Comparison of ENCODE assay signal across 1 cellular context in the genomic region with DNA sequence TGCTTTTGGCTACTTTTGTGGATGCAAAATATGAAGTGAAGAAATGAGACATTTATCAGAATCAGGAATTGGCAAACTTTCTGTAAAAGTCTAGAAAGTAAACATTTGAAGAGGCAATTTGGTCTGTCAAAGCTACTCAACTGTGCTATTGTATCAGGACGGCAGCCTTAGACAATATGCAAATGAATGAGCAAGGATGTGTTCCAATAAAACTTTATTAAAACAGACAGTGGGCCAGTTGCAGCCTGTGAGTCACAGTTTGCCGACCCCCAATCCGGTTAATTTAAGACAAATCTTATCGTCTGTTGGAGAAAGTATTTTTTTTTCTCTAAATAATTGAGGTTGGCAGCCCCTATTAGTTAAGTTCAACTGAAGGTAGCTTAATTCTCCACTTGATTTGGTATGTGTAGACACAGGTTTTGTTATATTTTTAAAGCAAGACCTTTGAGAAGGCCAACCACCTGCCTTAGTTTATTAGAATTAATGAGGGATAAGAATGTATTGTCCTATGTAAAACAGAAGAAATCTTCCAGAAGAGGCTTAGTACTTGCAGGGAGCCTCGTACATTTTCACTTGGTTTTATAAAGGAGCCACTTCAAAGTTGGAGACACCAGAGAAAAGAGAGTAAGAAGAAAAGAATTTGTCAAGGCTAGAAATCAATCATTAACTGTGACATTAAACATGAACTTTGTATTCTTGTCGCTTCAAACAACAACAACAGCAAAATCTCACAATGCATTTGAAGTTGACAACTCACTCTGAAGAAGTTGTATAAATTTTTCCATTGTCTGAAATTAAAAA.
TF ChIP-seq lines count a peak whose summit lies in the region.

No MANE protein-coding gene starts in this region.

TF ChIP-seq in HepG2, 621 proteins besides CTCF, POLR2A, EP300 and RAD21 (continued from another document and continues in another):
- TF ChIP-seq, protein P1, sequence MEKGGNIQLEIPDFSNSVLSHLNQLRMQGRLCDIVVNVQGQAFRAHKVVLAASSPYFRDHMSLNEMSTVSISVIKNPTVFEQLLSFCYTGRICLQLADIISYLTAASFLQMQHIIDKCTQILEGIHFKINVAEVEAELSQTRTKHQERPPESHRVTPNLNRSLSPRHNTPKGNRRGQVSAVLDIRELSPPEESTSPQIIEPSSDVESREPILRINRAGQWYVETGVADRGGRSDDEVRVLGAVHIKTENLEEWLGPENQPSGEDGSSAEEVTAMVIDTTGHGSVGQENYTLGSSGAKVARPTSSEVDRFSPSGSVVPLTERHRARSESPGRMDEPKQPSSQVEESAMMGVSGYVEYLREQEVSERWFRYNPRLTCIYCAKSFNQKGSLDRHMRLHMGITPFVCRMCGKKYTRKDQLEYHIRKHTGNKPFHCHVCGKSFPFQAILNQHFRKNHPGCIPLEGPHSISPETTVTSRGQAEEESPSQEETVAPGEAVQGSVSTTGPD (CRISPR knock-in tag; IDR thresholded peaks at IDR 0.05): no peak
- TF ChIP-seq NKX3-1 (CRISPR knock-in tag; IDR thresholded peaks at IDR 0.05): no peak
- TF ChIP-seq, protein P2, sequence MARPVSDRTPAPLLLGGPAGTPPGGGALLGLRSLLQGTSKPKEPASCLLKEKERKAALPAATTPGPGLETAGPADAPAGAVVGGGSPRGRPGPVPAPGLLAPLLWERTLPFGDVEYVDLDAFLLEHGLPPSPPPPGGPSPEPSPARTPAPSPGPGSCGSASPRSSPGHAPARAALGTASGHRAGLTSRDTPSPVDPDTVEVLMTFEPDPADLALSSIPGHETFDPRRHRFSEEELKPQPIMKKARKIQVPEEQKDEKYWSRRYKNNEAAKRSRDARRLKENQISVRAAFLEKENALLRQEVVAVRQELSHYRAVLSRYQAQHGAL (CRISPR knock-in tag; IDR thresholded peaks at IDR 0.05; ENCODE audit: not compliant biosample characterization): no peak
- no peak for TF ChIP-seq ZNF891 (CRISPR knock-in tag; IDR thresholded peaks at IDR 0.05)
- no peak for TF ChIP-seq ZNF354B (CRISPR knock-in tag; IDR thresholded peaks at IDR 0.05)
- no peak for TF ChIP-seq HDAC6 (IDR thresholded peaks at IDR 0.05; ENCODE audit: low read depth, low read length)
- TF ChIP-seq ZNF24 (IDR thresholded peaks at IDR 0.05): 0 out of 2 replicates have a peak, but pooled peaks have one; percentile 28
- TF ChIP-seq ZNF180 (CRISPR knock-in tag; IDR thresholded peaks at IDR 0.05; ENCODE audit: borderline replicate concordance, low read depth): no peak
- TF ChIP-seq RBM39 (IDR thresholded peaks at IDR 0.05; ENCODE audit: low read depth, low read length, poor library complexity, severe bottlenecking): no peak
- no peak for TF ChIP-seq GATAD1 (CRISPR knock-in tag; IDR thresholded peaks at IDR 0.05)
- TF ChIP-seq, protein P3, sequence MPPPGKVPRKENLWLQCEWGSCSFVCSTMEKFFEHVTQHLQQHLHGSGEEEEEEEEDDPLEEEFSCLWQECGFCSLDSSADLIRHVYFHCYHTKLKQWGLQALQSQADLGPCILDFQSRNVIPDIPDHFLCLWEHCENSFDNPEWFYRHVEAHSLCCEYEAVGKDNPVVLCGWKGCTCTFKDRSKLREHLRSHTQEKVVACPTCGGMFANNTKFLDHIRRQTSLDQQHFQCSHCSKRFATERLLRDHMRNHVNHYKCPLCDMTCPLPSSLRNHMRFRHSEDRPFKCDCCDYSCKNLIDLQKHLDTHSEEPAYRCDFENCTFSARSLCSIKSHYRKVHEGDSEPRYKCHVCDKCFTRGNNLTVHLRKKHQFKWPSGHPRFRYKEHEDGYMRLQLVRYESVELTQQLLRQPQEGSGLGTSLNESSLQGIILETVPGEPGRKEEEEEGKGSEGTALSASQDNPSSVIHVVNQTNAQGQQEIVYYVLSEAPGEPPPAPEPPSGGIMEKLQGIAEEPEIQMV (CRISPR knock-in tag; IDR thresholded peaks at IDR 0.05; ENCODE audit: low read depth): no peak
- no peak for TF ChIP-seq KDM5B (CRISPR knock-in tag; IDR thresholded peaks at IDR 0.05; ENCODE audit: borderline replicate concordance)
- TF ChIP-seq ZNF484 (CRISPR knock-in tag; IDR thresholded peaks at IDR 0.05; ENCODE audit: borderline replicate concordance, low read depth): no peak
- no peak for TF ChIP-seq ZNF792 (CRISPR knock-in tag; IDR thresholded peaks at IDR 0.05)
- no peak for TF ChIP-seq ZNF563 (CRISPR knock-in tag; IDR thresholded peaks at IDR 0.05)
- no peak; the same call in 1 of the 2 replicates for TF ChIP-seq IRF2 (CRISPR knock-in tag; IDR thresholded peaks at IDR 0.05)
- no peak for TF ChIP-seq ZNF839 (CRISPR knock-in tag; IDR thresholded peaks at IDR 0.05; ENCODE audit: borderline replicate concordance)
- TF ChIP-seq ZBTB7A (CRISPR knock-in tag; IDR thresholded peaks at IDR 0.05): no peak
- TF ChIP-seq FOXO1 (CRISPR knock-in tag; IDR thresholded peaks at IDR 0.05): peak; percentile 63; the same call in 1 of the 2 replicates
- TF ChIP-seq DR1 (CRISPR knock-in tag; IDR thresholded peaks at IDR 0.05): no peak
- TF ChIP-seq, protein P4, sequence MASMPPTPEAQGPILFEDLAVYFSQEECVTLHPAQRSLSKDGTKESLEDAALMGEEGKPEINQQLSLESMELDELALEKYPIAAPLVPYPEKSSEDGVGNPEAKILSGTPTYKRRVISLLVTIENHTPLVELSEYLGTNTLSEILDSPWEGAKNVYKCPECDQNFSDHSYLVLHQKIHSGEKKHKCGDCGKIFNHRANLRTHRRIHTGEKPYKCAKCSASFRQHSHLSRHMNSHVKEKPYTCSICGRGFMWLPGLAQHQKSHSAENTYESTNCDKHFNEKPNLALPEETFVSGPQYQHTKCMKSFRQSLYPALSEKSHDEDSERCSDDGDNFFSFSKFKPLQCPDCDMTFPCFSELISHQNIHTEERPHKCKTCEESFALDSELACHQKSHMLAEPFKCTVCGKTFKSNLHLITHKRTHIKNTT (CRISPR knock-in tag; IDR thresholded peaks at IDR 0.05): no peak
- TF ChIP-seq ZNF251 (CRISPR knock-in tag; IDR thresholded peaks at IDR 0.05): no peak
- peak; percentile 49; the same call in 1 of the 2 replicates for TF ChIP-seq HNF4G (IDR thresholded peaks at IDR 0.05; ENCODE audit: borderline replicate concordance, low read depth, low read length)
- no peak for TF ChIP-seq HNF4G (CRISPR knock-in tag; IDR thresholded peaks at IDR 0.05; ENCODE audit: borderline replicate concordance, low read depth)
- peak; percentile 62 for TF ChIP-seq RARA (CRISPR knock-in tag; IDR thresholded peaks at IDR 0.05)
- TF ChIP-seq HOXA5 (CRISPR knock-in tag; IDR thresholded peaks at IDR 0.05): no peak
- TF ChIP-seq HOXA7 (CRISPR knock-in tag; IDR thresholded peaks at IDR 0.05): no peak
- TF ChIP-seq, protein P5, sequence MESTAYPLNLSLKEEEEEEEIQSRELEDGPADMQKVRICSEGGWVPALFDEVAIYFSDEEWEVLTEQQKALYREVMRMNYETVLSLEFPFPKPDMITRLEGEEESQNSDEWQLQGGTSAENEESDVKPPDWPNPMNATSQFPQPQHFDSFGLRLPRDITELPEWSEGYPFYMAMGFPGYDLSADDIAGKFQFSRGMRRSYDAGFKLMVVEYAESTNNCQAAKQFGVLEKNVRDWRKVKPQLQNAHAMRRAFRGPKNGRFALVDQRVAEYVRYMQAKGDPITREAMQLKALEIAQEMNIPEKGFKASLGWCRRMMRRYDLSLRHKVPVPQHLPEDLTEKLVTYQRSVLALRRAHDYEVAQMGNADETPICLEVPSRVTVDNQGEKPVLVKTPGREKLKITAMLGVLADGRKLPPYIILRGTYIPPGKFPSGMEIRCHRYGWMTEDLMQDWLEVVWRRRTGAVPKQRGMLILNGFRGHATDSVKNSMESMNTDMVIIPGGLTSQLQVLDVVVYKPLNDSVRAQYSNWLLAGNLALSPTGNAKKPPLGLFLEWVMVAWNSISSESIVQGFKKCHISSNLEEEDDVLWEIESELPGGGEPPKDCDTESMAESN (CRISPR knock-in tag; conservative IDR thresholded peaks at IDR 0.05): no peak
- no peak for TF ChIP-seq NRL (CRISPR knock-in tag; IDR thresholded peaks at IDR 0.05; ENCODE audit: borderline replicate concordance)
- TF ChIP-seq SPEN (CRISPR knock-in tag; IDR thresholded peaks at IDR 0.05; ENCODE audit: low read depth): no peak
- TF ChIP-seq, protein P6, sequence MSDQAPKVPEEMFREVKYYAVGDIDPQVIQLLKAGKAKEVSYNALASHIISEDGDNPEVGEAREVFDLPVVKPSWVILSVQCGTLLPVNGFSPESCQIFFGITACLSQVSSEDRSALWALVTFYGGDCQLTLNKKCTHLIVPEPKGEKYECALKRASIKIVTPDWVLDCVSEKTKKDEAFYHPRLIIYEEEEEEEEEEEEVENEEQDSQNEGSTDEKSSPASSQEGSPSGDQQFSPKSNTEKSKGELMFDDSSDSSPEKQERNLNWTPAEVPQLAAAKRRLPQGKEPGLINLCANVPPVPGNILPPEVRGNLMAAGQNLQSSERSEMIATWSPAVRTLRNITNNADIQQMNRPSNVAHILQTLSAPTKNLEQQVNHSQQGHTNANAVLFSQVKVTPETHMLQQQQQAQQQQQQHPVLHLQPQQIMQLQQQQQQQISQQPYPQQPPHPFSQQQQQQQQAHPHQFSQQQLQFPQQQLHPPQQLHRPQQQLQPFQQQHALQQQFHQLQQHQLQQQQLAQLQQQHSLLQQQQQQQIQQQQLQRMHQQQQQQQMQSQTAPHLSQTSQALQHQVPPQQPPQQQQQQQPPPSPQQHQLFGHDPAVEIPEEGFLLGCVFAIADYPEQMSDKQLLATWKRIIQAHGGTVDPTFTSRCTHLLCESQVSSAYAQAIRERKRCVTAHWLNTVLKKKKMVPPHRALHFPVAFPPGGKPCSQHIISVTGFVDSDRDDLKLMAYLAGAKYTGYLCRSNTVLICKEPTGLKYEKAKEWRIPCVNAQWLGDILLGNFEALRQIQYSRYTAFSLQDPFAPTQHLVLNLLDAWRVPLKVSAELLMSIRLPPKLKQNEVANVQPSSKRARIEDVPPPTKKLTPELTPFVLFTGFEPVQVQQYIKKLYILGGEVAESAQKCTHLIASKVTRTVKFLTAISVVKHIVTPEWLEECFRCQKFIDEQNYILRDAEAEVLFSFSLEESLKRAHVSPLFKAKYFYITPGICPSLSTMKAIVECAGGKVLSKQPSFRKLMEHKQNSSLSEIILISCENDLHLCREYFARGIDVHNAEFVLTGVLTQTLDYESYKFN (CRISPR knock-in tag; conservative IDR thresholded peaks at IDR 0.05): peak; percentile 97
- no peak for TF ChIP-seq SRSF9 (IDR thresholded peaks at IDR 0.05; ENCODE audit: borderline replicate concordance, insufficient read depth, low read depth, low read length, poor library complexity, severe bottlenecking)
- no peak for TF ChIP-seq PAF1 (CRISPR knock-in tag; IDR thresholded peaks at IDR 0.05)
- no peak for TF ChIP-seq RFX1 (IDR thresholded peaks at IDR 0.05)
- TF ChIP-seq MBD4 (IDR thresholded peaks at IDR 0.05; ENCODE audit: borderline replicate concordance, low read length): peak; percentile 24; the same call in 1 of the 2 replicates
- no peak for TF ChIP-seq FIP1L1 (IDR thresholded peaks at IDR 0.05; ENCODE audit: borderline replicate concordance, insufficient read depth, low read depth, low read length)
- no peak for TF ChIP-seq ZNF235 (CRISPR knock-in tag; IDR thresholded peaks at IDR 0.05; ENCODE audit: borderline replicate concordance)
- TF ChIP-seq IKZF1 (IDR thresholded peaks at IDR 0.05): no peak
- TF ChIP-seq ARID2 (CRISPR knock-in tag; IDR thresholded peaks at IDR 0.05; ENCODE audit: borderline replicate concordance): no peak
- TF ChIP-seq, protein P7, sequence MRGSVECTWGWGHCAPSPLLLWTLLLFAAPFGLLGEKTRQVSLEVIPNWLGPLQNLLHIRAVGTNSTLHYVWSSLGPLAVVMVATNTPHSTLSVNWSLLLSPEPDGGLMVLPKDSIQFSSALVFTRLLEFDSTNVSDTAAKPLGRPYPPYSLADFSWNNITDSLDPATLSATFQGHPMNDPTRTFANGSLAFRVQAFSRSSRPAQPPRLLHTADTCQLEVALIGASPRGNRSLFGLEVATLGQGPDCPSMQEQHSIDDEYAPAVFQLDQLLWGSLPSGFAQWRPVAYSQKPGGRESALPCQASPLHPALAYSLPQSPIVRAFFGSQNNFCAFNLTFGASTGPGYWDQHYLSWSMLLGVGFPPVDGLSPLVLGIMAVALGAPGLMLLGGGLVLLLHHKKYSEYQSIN (CRISPR knock-in tag; IDR thresholded peaks at IDR 0.05; ENCODE audit: borderline replicate concordance): no peak
- TF ChIP-seq ZNF605 (CRISPR knock-in tag; IDR thresholded peaks at IDR 0.05): no peak
- TF ChIP-seq ZNF562 (CRISPR knock-in tag; IDR thresholded peaks at IDR 0.05; ENCODE audit: borderline replicate concordance): no peak
- TF ChIP-seq, protein P8, sequence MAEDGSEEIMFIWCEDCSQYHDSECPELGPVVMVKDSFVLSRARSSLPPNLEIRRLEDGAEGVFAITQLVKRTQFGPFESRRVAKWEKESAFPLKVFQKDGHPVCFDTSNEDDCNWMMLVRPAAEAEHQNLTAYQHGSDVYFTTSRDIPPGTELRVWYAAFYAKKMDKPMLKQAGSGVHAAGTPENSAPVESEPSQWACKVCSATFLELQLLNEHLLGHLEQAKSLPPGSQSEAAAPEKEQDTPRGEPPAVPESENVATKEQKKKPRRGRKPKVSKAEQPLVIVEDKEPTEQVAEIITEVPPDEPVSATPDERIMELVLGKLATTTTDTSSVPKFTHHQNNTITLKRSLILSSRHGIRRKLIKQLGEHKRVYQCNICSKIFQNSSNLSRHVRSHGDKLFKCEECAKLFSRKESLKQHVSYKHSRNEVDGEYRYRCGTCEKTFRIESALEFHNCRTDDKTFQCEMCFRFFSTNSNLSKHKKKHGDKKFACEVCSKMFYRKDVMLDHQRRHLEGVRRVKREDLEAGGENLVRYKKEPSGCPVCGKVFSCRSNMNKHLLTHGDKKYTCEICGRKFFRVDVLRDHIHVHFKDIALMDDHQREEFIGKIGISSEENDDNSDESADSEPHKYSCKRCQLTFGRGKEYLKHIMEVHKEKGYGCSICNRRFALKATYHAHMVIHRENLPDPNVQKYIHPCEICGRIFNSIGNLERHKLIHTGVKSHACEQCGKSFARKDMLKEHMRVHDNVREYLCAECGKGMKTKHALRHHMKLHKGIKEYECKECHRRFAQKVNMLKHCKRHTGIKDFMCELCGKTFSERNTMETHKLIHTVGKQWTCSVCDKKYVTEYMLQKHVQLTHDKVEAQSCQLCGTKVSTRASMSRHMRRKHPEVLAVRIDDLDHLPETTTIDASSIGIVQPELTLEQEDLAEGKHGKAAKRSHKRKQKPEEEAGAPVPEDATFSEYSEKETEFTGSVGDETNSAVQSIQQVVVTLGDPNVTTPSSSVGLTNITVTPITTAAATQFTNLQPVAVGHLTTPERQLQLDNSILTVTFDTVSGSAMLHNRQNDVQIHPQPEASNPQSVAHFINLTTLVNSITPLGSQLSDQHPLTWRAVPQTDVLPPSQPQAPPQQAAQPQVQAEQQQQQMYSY (CRISPR knock-in tag; IDR thresholded peaks at IDR 0.05): no peak
- TF ChIP-seq LCORL (IDR thresholded peaks at IDR 0.05): no peak
- TF ChIP-seq LCORL (CRISPR knock-in tag; IDR thresholded peaks at IDR 0.05): no peak
- no peak for TF ChIP-seq ZNF329 (CRISPR knock-in tag; IDR thresholded peaks at IDR 0.05; ENCODE audit: low read depth)
- no peak; the same call in 1 of the 2 replicates for TF ChIP-seq ZNF878 (CRISPR knock-in tag; IDR thresholded peaks at IDR 0.05)
